Comparison of ENCODE assay signal across 28 cellular contexts in genomic region chr4:141174457-141174856, GRCh38. TPM values are rescaled to one million over a fixed set of nuclear protein-coding genes. Genes with fewer than 3 reads are reported as not detected.
DNase-seq lines count a peak whose midpoint lies in the region; ATAC-seq, FAIRE-seq and TF ChIP-seq lines count a peak whose summit lies in the region.
"Had no signal": no experiment of that assay in that cellular context is flagged by ENCODE, and none has a peak within 500 bp of the region (broad histone marks: within the 10 kb centered on the region; RNA-seq: fewer than 3 reads in every experiment).

No MANE protein-coding gene starts in this region.

- SMC1A ChIA-PET in GM12878 (lab: Charles Lee; ENCODE audit: uncharacterized antibody, unreplicated experiment), result no interaction called here

- H3K4me1 ChIP-seq in Loucy (ENCODE audit: insufficient read depth, low read length, poor library complexity, severe bottlenecking) (no peaks in the 10 kb centered on the region), GM12878 (ENCODE audit: control insufficient read depth, insufficient read depth, low read length) (no peaks in the 10 kb centered on the region)
- H3K4me1 ChIP-seq: colonic mucosa, tibial nerve had no signal

- H3K9me3 ChIP-seq in Loucy (ENCODE audit: insufficient read depth, low read depth, low read length) (0 out of 2 replicates have a peak, but pooled peaks cover 2% of the 10 kb centered on the region), GM12878 (replicated peaks; ENCODE audit: control insufficient read depth, insufficient read depth, low read length) (no peaks in the 10 kb centered on the region)
- H3K9me3 ChIP-seq: colonic mucosa, tibial nerve had no signal

- H3K9ac ChIP-seq in Loucy (ENCODE audit: low read depth, low read length, poor library complexity, severe bottlenecking), result no peak overlapping the region
- H3K9ac ChIP-seq in GM12878 (ENCODE audit: control insufficient read depth, insufficient read depth, low read length), result no peak overlapping the region

- no peaks in the 10 kb centered on the region for H3K27me3 ChIP-seq in Loucy (ENCODE audit: insufficient read depth, low read length, poor library complexity, severe bottlenecking)
- no peaks in the 10 kb centered on the region; a peak in 1 of 4 replicates for H3K27me3 ChIP-seq in GM12878 (replicated peaks in 1 of 2; ENCODE audit: control insufficient read depth in 2 of 2, insufficient read depth in 2 of 2, low read length in 1 of 2)
- H3K27me3 ChIP-seq: colonic mucosa, tibial nerve had no signal

- H4K20me1 ChIP-seq in Loucy (ENCODE audit: insufficient read depth, low read length, poor library complexity, severe bottlenecking) (no peaks in the 10 kb centered on the region), GM12878 (ENCODE audit: control insufficient read depth, insufficient read depth) (no peaks in the 10 kb centered on the region)

- no peak overlapping the region for H3K27ac ChIP-seq in GM12878 (ENCODE audit: control insufficient read depth, insufficient read depth)
- H3K27ac ChIP-seq: colonic mucosa, HL-60, SK-N-MC, skin epidermis, tibial nerve had no signal

- TF ChIP-seq POLR2A in GM12878 (IDR thresholded peaks at IDR 0.05; ENCODE audit: low read depth, low read length) (no peak), erythroblast (IDR thresholded peaks at IDR 0.05; ENCODE audit: low read length) (no peak)

- H3K9me2 ChIP-seq in Loucy (replicated peaks; ENCODE audit: low read depth, low read length), result no peaks in the 10 kb centered on the region

- no peaks in the 10 kb centered on the region for H3K79me2 ChIP-seq in Loucy (ENCODE audit: insufficient read depth, low read length)
- no peaks in the 10 kb centered on the region for H3K79me2 ChIP-seq in GM12878 (ENCODE audit: control insufficient read depth, insufficient read depth, low read length)

- POLR2A ChIA-PET in GM12878 (lab: Charles Lee), result no interaction called here
- POLR2A ChIA-PET in HEK293T (lab: Yijun Ruan, JAX), result no interaction called here

- peak; percentile 71 for FAIRE-seq in GM12878 (lab: Jason Lieb, UNC)
- FAIRE-seq: H54, keratinocyte had no signal

- ATAC-seq in GM21526 (IDR thresholded peaks at IDR 0.05; ENCODE audit: low FRiP score, unreplicated experiment) (peak; percentile 69), GM12878 (peak; percentile 27; the same call in 2 of the 3 replicates)
- ATAC-seq: natural killer cell treated with Interleukin-12 subunit alpha and Interleukin-12 subunit beta and Interleukin-15 and Interleukin-18, amount 100 ng/mL, for 72 hours had no signal

- CTCF ChIA-PET in GM12878 (lab: Yijun Ruan, JAX), result no interaction called here
- CTCF ChIA-PET in HEK293T (lab: Yijun Ruan, JAX), result no interaction called here

- 5% methylated on average over 1 of the region's 1 CpG for WGBS in GM12878 (ENCODE audit: insufficient coverage, insufficient replicate concordance, low lambda C conversion rate, missing lambda C conversion rate)

- TF ChIP-seq RAD21 in GM12878 (IDR thresholded peaks at IDR 0.05; ENCODE audit: insufficient read depth, low read depth, low read length), result no peak

- intact Hi-C loops in GM12878 (cut with micrococcal nuclease; ENCODE audit: unreplicated experiment), result loop anchor here (2.0 kb wide), 1 partner anchor 76 kb away; no protein-coding TSS in a partner anchor

- in situ Hi-C loops in GM12878 (cut with MboI), result no loop called here

- no peaks in the 10 kb centered on the region for H3F3A ChIP-seq in Loucy (ENCODE audit: low read depth)

- no peak for TF ChIP-seq CTCF in GM12865 (IDR thresholded peaks at IDR 0.05; ENCODE audit: insufficient read depth, low read depth, low read length, missing control alignments)
- no peak for TF ChIP-seq CTCF in Loucy (conservative IDR thresholded peaks at IDR 0.05; ENCODE audit: low read length)
- no peak for TF ChIP-seq CTCF in GM12878 (IDR thresholded peaks at IDR 0.05 in 2 of 3, conservative IDR thresholded peaks at IDR 0.05 in 1 of 3; ENCODE audit: control insufficient read depth in 2 of 3, extremely low read depth in 1 of 3, insufficient read depth in 1 of 3, low read depth in 3 of 3, low read length in 3 of 3)

- H2AFZ ChIP-seq in Loucy (ENCODE audit: low read length), result peak overlapping the region; percentile 26; the same call in 1 of the 2 replicates
- H2AFZ ChIP-seq in GM12878 (ENCODE audit: control insufficient read depth, low read depth, low read length), result no peak overlapping the region

- no peak for TF ChIP-seq EP300 in GM12878 (IDR thresholded peaks at IDR 0.05; ENCODE audit: borderline replicate concordance in 1 of 2, control insufficient read depth in 1 of 2, low read depth in 2 of 2, low read length in 2 of 2)

- BruUV-seq in GM12878 (replicated peaks; lab: Mats Ljungman, UMichigan), result no TSS peak

- DNase-seq in GM12865 (ENCODE audit: low read depth) (peak; percentile 10), GM12878 (ENCODE audit: low read depth, low spot score) (no peak), erythroblast (lab: John Stamatoyannopoulos, UW) (no peak), dermis blood vessel endothelial cell (no peak), HEK293T (ENCODE audit: extremely low spot score) (no peak), amniotic stem cell (lab: John Stamatoyannopoulos, UW) (no peak)
- DNase-seq: activated CD4-positive, alpha-beta memory T cell treated with anti-CD3 and anti-CD28 coated beads, Interleukin-2, amount 10 ng/mL, durations not matched to agents 7 days and 5 days; activated CD4-positive, alpha-beta T cell treated with anti-CD3 and anti-CD28 coated beads for 1 hour; activated CD8-positive, alpha-beta memory T cell treated with anti-CD3 and anti-CD28 coated beads, Interleukin-2, amount 50 U/mL, for 48 hours; activated naive CD4-positive, alpha-beta T cell treated with anti-CD3 and anti-CD28 coated beads, Interleukin-2, amount 50 U/mL, for 16 hours; anterior cingulate cortex; colonic mucosa; DMS153; effector memory CD4-positive, alpha-beta T cell; head of caudate nucleus; NCI-H1092 treated with DMSO at 0.1 percent for 48 hours; NCI-H1930; NCI-H526; RPMI8226 had no signal

- no peak overlapping the region for H3K4me3 ChIP-seq in GM12865 (ENCODE audit: low read depth, low read length)
- H3K4me3 ChIP-seq in Loucy (ENCODE audit: low read length, poor library complexity, severe bottlenecking), result no peak overlapping the region
- H3K4me3 ChIP-seq in GM12878, result no peak overlapping the region
- H3K4me3 ChIP-seq: colonic mucosa, SK-N-MC, skin epidermis, tibial nerve had no signal

- H3K4me2 ChIP-seq in Loucy (ENCODE audit: low read depth, low read length, poor library complexity, severe bottlenecking), result no peak overlapping the region
- no peak overlapping the region for H3K4me2 ChIP-seq in GM12878 (ENCODE audit: control insufficient read depth, insufficient read depth)

- H3K36me3 ChIP-seq in Loucy (ENCODE audit: insufficient read depth, low read length) (no peaks in the 10 kb centered on the region), GM12878 (ENCODE audit: control insufficient read depth in 2 of 2, insufficient read depth in 2 of 2, low read length in 1 of 2) (no peaks in the 10 kb centered on the region)
- H3K36me3 ChIP-seq: colonic mucosa, tibial nerve had no signal

- RAD21 ChIA-PET in GM12878 (lab: Charles Lee; ENCODE audit: unreplicated experiment), result interaction anchor here (0.6 kb wide), 1 partner anchor 109 kb away, joined by 3 read pairs; no protein-coding TSS in a partner anchor

TF ChIP-seq in HEK293T, 16 proteins besides CTCF, POLR2A, EP300 and RAD21 (continues in another document):
- TF ChIP-seq ARNT (IDR thresholded peaks at IDR 0.05), result no peak
- no peak for TF ChIP-seq HDGF (IDR thresholded peaks at IDR 0.05; ENCODE audit: borderline replicate concordance)
- no peak for TF ChIP-seq TARDBP (IDR thresholded peaks at IDR 0.05)
- TF ChIP-seq FOXA1 (IDR thresholded peaks at IDR 0.05), result no peak
- no peak for TF ChIP-seq FOXK2 (IDR thresholded peaks at IDR 0.05)
- TF ChIP-seq BHLHE40 (IDR thresholded peaks at IDR 0.05; ENCODE audit: borderline replicate concordance), result no peak
- TF ChIP-seq NFRKB (IDR thresholded peaks at IDR 0.05), result no peak

RNA-seq across cellular contexts. Expression of gene RNF150, which starts 41.2 kb away (rescaled TPM):
- 1.9 and 2.0 TPM in 2 replicates for total RNA-seq in GM12878 (2013; cell fraction: nucleolus; rRNA removed)
- total RNA-seq in GM12878 (2014; rRNA removed) (0.06 TPM in 1 of 2 replicates, not detected in the other), GM12878 (2014; rRNA removed; fragmentation: Illumina TruSeq; extraction: Trizol) (not detected in 2 replicates), GM12878 (2021) (0.03 TPM in 1 of 2 replicates, not detected in the other), dermis blood vessel endothelial cell (0.17 and 0.23 TPM in 2 replicates)
- polyA plus RNA-seq in GM12878 (2011; ENCODE audit: low read depth), result not detected
- polyA plus RNA-seq in GM12878 (2011; rRNA removed) (2.0 and 2.3 TPM in 2 replicates), GM12878 (2014; fragmentation: Illumina TruSeq; extraction: Trizol) (0.01 TPM in 1 of 2 replicates, not detected in the other), GM12878 (2014; fragmentation: Nextera tagmentation; extraction: Ambion mirVana) (not detected), GM12878 (2014; rRNA removed) (0.01 TPM in 1 of 2 replicates, not detected in the other), GM12878 (2016; fragmentation: Nextera tagmentation; extraction: Ambion mirVana) (not detected)
- 1.6 and 2.6 TPM in 2 replicates for polyA plus RNA-seq in GM12878 (2011; cell fraction: cytosol; rRNA removed)
- 4.7 and 5.0 TPM in 2 replicates for polyA plus RNA-seq in GM12878 (2011; cell fraction: nucleus; rRNA removed)
- not detected in 2 replicates for polyA plus RNA-seq in GM12878 (2012)
- polyA minus RNA-seq in GM12878 (2011; rRNA and poly(A)+ RNA removed), result 4.5 and 8.6 TPM in 2 replicates
- 1.1 and 1.5 TPM in 2 replicates for polyA minus RNA-seq in GM12878 (2011; cell fraction: cytosol; rRNA and poly(A)+ RNA removed)
- polyA minus RNA-seq in GM12878 (2011; cell fraction: nucleus; rRNA and poly(A)+ RNA removed), result 3.4 and 5.7 TPM in 2 replicates
- total RNA-seq: activated CD4-positive, alpha-beta memory T cell treated with anti-CD3 and anti-CD28 coated beads, Interleukin-2, amount 10 ng/mL, durations not matched to agents 7 days and 5 days; natural killer cell treated with Interleukin-12 subunit alpha and Interleukin-12 subunit beta and Interleukin-15 and Interleukin-18, amount 100 ng/mL, for 72 hours had no signal

RNA-seq across cellular contexts. Expression of gene ZNF330, which starts 46.2 kb away (rescaled TPM):
- total RNA-seq in GM12878 (2013; cell fraction: nucleolus; rRNA removed), result 58.0 and 61.0 TPM in 2 replicates
- total RNA-seq in GM12878 (2014; rRNA removed) (31.3 and 41.4 TPM in 2 replicates), GM12878 (2014; rRNA removed; fragmentation: Illumina TruSeq; extraction: Trizol) (52.1 and 53.5 TPM in 2 replicates), GM12878 (2021) (40.5 and 40.7 TPM in 2 replicates), dermis blood vessel endothelial cell (29.6 and 32.9 TPM in 2 replicates)
- polyA plus RNA-seq in GM12878 (2011; ENCODE audit: low read depth), result 37.2 TPM
- polyA plus RNA-seq in GM12878 (2011; rRNA removed) (57.4 and 69.9 TPM in 2 replicates), GM12878 (2014; fragmentation: Illumina TruSeq; extraction: Trizol) (44.1 and 55.0 TPM in 2 replicates), GM12878 (2014; fragmentation: Nextera tagmentation; extraction: Ambion mirVana) (10 to 100 TPM; 40.1 to 44.5 TPM), GM12878 (2014; rRNA removed) (33.1 and 36.5 TPM in 2 replicates), GM12878 (2016; fragmentation: Nextera tagmentation; extraction: Ambion mirVana) (10 to 100 TPM; 52.0 to 57.6 TPM)
- 31.7 and 40.5 TPM in 2 replicates for polyA plus RNA-seq in GM12878 (2011; cell fraction: cytosol; rRNA removed)
- polyA plus RNA-seq in GM12878 (2011; cell fraction: nucleus; rRNA removed), result 42.0 and 48.1 TPM in 2 replicates
- polyA plus RNA-seq in GM12878 (2012), result 44.6 and 54.7 TPM in 2 replicates
- 46.0 and 111 TPM in 2 replicates for polyA minus RNA-seq in GM12878 (2011; rRNA and poly(A)+ RNA removed)
- 17.8 and 18.0 TPM in 2 replicates for polyA minus RNA-seq in GM12878 (2011; cell fraction: cytosol; rRNA and poly(A)+ RNA removed)
- 16.2 and 21.4 TPM in 2 replicates for polyA minus RNA-seq in GM12878 (2011; cell fraction: nucleus; rRNA and poly(A)+ RNA removed)
